ENCODE assay signal across 8 cellular contexts in genomic region chr4:109801895-109802319, GRCh38. TPM values are rescaled to one million over a fixed set of nuclear protein-coding genes. Genes with fewer than 3 reads are reported as not detected.
DNase-seq lines count a peak whose midpoint lies in the region; ATAC-seq and TF ChIP-seq lines count a peak whose summit lies in the region.
"Had no signal": no experiment of that assay in that cellular context is flagged by ENCODE, and none has a peak within 500 bp of the region (broad histone marks: within the 10 kb centered on the region; RNA-seq: fewer than 3 reads in every experiment).

Gene CFI, minus strand, starts transcription at chr4:109801999. Its CDS starts 28 bp downstream, at chr4:109801971.

- peaks cover 0 to 9% of the 10 kb centered on the region in 2 donors for H3K4me1 ChIP-seq in left lung

- POLR2A ChIA-PET in activated CD4-positive, alpha-beta T cell treated with anti-CD3 and anti-CD28 coated beads, Interleukin-2, amount 10 ng/mL, durations not matched to agents 7 days and 5 days (lab: Charles Lee) = no interaction called here

- H3K4me3 Mint-ChIP-seq in type B pancreatic cell = peak within 1 kb of the TSS; percentile 73
- H3K4me3 Mint-ChIP-seq in activated CD4-positive, alpha-beta T cell treated with anti-CD3 and anti-CD28 coated beads, Interleukin-2, amount 10 ng/mL, durations not matched to agents 7 days and 5 days = no peak within 1 kb of the TSS

- peaks cover 0 to 5% of the 10 kb centered on the region in 2 donors for H3K9me3 ChIP-seq in left lung

- CTCF ChIA-PET in activated CD4-positive, alpha-beta T cell treated with anti-CD3 and anti-CD28 coated beads, Interleukin-2, amount 10 ng/mL, durations not matched to agents 7 days and 5 days (lab: Charles Lee) = interaction anchor here (0.7 kb wide), 1 partner anchor 231 kb away, joined by 6 read pairs; no protein-coding TSS in a partner anchor

- H3K27me3 Mint-ChIP-seq in type B pancreatic cell = no peaks in the 10 kb centered on the region
- peaks cover 8% of the 10 kb centered on the region for H3K27me3 Mint-ChIP-seq in activated CD4-positive, alpha-beta T cell treated with anti-CD3 and anti-CD28 coated beads, Interleukin-2, amount 10 ng/mL, durations not matched to agents 7 days and 5 days

- H3K36me3 ChIP-seq in left lung = no peaks in the 10 kb centered on the region

- peak within 1 kb of the TSS; percentile 21 to 45 for H3K27ac ChIP-seq in left lung

- peaks cover 18% of the 10 kb centered on the region for H3K4me1 Mint-ChIP-seq in type B pancreatic cell (ENCODE audit: unreplicated experiment)
- no peaks in the 10 kb centered on the region for H3K4me1 Mint-ChIP-seq in activated CD4-positive, alpha-beta T cell treated with anti-CD3 and anti-CD28 coated beads, Interleukin-2, amount 10 ng/mL, durations not matched to agents 7 days and 5 days

- TF ChIP-seq CTCF in left lung (IDR thresholded peaks at IDR 0.05) (no peak), type B pancreatic cell (conservative IDR thresholded peaks at IDR 0.05) (no peak)

- H3K36me3 Mint-ChIP-seq in type B pancreatic cell = peaks cover 7% of the 10 kb centered on the region
- H3K36me3 Mint-ChIP-seq in activated CD4-positive, alpha-beta T cell treated with anti-CD3 and anti-CD28 coated beads, Interleukin-2, amount 10 ng/mL, durations not matched to agents 7 days and 5 days (ENCODE audit: low read depth) = no peaks in the 10 kb centered on the region

- ATAC-seq in left lung (peak; percentile 85), GM19035 (IDR thresholded peaks at IDR 0.05; ENCODE audit: unreplicated experiment) (no peak)

- DNase-seq in KG1 (lab: John Stamatoyannopoulos, UW) (peak; percentile 30), dedifferentiated amniotic fluid mesenchymal stem cell (ENCODE audit: extremely low spot score) (peak; percentile 28), left lung (no peak), type B pancreatic cell (ENCODE audit: extremely low spot score, unreplicated experiment) (no peak), SHP77 (lab: John Stamatoyannopoulos, UW) (no peak)
- DNase-seq in activated CD4-positive, alpha-beta T cell treated with anti-CD3 and anti-CD28 coated beads, Interleukin-2, amount 10 ng/mL, durations not matched to agents 7 days and 5 days = no peak
- DNase-seq: glutamatergic neuron had no signal

- H3K9me3 Mint-ChIP-seq in type B pancreatic cell = no peaks in the 10 kb centered on the region
- peaks cover 2% of the 10 kb centered on the region for H3K9me3 Mint-ChIP-seq in activated CD4-positive, alpha-beta T cell treated with anti-CD3 and anti-CD28 coated beads, Interleukin-2, amount 10 ng/mL, durations not matched to agents 7 days and 5 days

- H3K27ac Mint-ChIP-seq in type B pancreatic cell = peak within 1 kb of the TSS; percentile 63
- no peak within 1 kb of the TSS for H3K27ac Mint-ChIP-seq in activated CD4-positive, alpha-beta T cell treated with anti-CD3 and anti-CD28 coated beads, Interleukin-2, amount 10 ng/mL, durations not matched to agents 7 days and 5 days

- H3K27me3 ChIP-seq in left lung = no peaks in the 10 kb centered on the region

- intact Hi-C loops in left lung (cut with DNase I) = no loop called here

- peak within 1 kb of the TSS; percentile 12 to 39 for H3K4me3 ChIP-seq in left lung

RNA-seq across cellular contexts. Expression of gene CFI, which starts in this region (rescaled TPM):
- 100 to 1,000 TPM in 1 of 2 donors, 10 to 100 TPM in 1; 66.8 to 115 TPM for total RNA-seq in left lung
- total RNA-seq in type B pancreatic cell (ENCODE audit: low replicate concordance) = 15.4 and 24.0 TPM in 2 replicates
- total RNA-seq in activated CD4-positive, alpha-beta T cell treated with anti-CD3 and anti-CD28 coated beads, Interleukin-2, amount 10 ng/mL, durations not matched to agents 7 days and 5 days = not detected

Comparison
In these comparisons a context has a peak if more than half of its experiments do, and no peak if none do; other contexts are left out.
1. RNA of gene CFI (total RNA-seq): 66.8 to 115 TPM in left lung and 15.4 to 24.0 TPM in type B pancreatic cell; not detected in activated CD4-positive, alpha-beta T cell treated with anti-CD3 and anti-CD28 coated beads, Interleukin-2, amount 10 ng/mL, durations not matched to agents 7 days and 5 days; every median in the first group is over 10 times any median in the second.
2. DNase-seq: peak in KG1 (single experiment) and dedifferentiated amniotic fluid mesenchymal stem cell (single experiment); none in left lung (0 of 2), type B pancreatic cell (single experiment), SHP77 (0 of 2) and activated CD4-positive, alpha-beta T cell treated with anti-CD3 and anti-CD28 coated beads, Interleukin-2, amount 10 ng/mL, durations not matched to agents 7 days and 5 days (single experiment).